Comparison of ENCODE assay signal across 19 cellular contexts in the genomic region with DNA sequence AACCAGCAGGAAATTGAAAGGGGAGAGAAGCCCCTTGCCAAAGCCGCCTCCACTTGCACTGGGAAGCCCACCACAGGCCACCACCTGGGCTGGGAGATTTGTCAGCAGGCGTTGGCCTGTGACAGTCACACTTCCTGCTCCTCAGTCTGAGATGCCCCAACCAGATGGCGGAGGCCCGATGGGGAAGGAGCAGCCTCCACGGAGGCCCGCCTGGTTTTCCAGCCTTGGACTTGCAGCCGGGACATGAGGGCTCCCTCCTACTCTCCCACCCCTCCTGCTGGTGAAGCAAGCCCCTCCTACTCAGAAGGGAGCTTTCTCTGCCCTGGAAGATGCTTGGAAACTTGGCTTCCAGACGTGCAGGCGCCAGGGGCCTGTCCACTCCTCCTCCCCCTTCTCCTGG.
"Had no signal": no experiment of that assay in that cellular context is flagged by ENCODE, and none has a peak within 500 bp of the region (broad histone marks: within the 10 kb centered on the region; RNA-seq: fewer than 3 reads in every experiment).

No MANE protein-coding gene starts in this region.

- H3K36me3 ChIP-seq: colonic mucosa, gastrocnemius medialis, heart right ventricle, right atrium auricular region, uterus had no signal

- H3K36me3 Mint-ChIP-seq: naive thymus-derived CD8-positive, alpha-beta T cell; type B pancreatic cell had no signal

- H3K4me1 ChIP-seq: colonic mucosa, gastrocnemius medialis, right atrium auricular region, uterus had no signal

- H3K4me3 Mint-ChIP-seq: endodermal cell; naive thymus-derived CD8-positive, alpha-beta T cell; neural crest cell; type B pancreatic cell had no signal

- H3K27ac ChIP-seq: colonic mucosa, gastrocnemius medialis, heart right ventricle, right atrium auricular region had no signal

- DNase-seq: colonic mucosa; effector CD4-positive, alpha-beta T cell; endodermal cell; gastrocnemius medialis; heart right ventricle; hypothalamus; kidney glomerular epithelial cell; mucosa of descending colon; naive thymus-derived CD8-positive, alpha-beta T cell; small intestine; stimulated activated CD4-positive, alpha-beta T cell treated with anti-CD3 and anti-CD28 coated beads, Interleukin-12 subunit alpha, Interleukin-12 subunit beta, amount 100 ng/mL, for 4 hours; stimulated activated naive CD4-positive, alpha-beta T cell; uterus had no signal

- H3K4me3 ChIP-seq: colonic mucosa, gastrocnemius medialis, heart right ventricle, mucosa of descending colon, right atrium auricular region, uterus had no signal

- H3K9me3 Mint-ChIP-seq: endodermal cell; naive thymus-derived CD8-positive, alpha-beta T cell; neural crest cell had no signal

- FAIRE-seq: islet of Langerhans, small intestine had no signal

- H3K9me3 ChIP-seq: colonic mucosa, gastrocnemius medialis, heart right ventricle, mucosa of descending colon, right atrium auricular region, uterus had no signal

- H3K27me3 ChIP-seq: colonic mucosa, right atrium auricular region, uterus had no signal

- ATAC-seq: esophagus mucosa; gastrocnemius medialis; heart right ventricle; left lobe of liver; mucosa of descending colon; naive thymus-derived CD8-positive, alpha-beta T cell had no signal

- H3K27ac Mint-ChIP-seq: endodermal cell; naive thymus-derived CD8-positive, alpha-beta T cell; type B pancreatic cell had no signal
